24 cellular contexts compared by ENCODE assay signal in the genomic region with DNA sequence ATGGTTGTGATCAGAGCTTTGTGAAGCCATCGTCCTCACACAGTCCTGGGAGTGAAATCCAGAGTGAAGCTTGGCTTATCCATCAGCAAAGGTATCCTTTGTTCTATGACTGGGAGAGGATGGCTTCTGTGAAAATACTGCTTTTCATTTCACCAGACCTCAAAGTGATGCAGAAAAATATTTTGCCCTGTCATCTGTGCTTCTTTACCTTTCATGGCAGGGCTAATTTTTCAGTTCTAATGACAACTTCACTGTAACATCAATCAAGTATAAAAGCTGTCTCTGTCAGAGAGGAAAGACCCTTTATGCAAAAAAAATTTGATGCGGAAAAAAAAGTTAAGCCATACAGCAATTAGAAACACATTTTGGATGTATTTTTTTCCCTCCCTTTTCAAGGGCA.
"Had no signal": no experiment of that assay in that cellular context is flagged by ENCODE, and none has a peak within 500 bp of the region (broad histone marks: within the 10 kb centered on the region; RNA-seq: fewer than 3 reads in every experiment).

No MANE protein-coding gene starts in this region.

- H3K4me3 ChIP-seq: colonic mucosa, gastrocnemius medialis, left lung, prostate gland, right atrium auricular region, spleen, testis, tibial nerve, vagina had no signal

- H3K27me3 ChIP-seq: colonic mucosa, gastrocnemius medialis, left lung, neutrophil, right atrium auricular region, testis, tibial nerve, vagina had no signal

- H2AFZ ChIP-seq: parathyroid adenoma had no signal

- DNase-seq: colonic mucosa; effector CD8-positive, alpha-beta T cell; endodermal cell; foreskin fibroblast; gastrocnemius medialis; head of caudate nucleus; left cardiac atrium; left lung; naive thymus-derived CD8-positive, alpha-beta T cell; nephron progenitor cell; spleen; stimulated activated CD4-positive, alpha-beta T cell treated with anti-CD3 and anti-CD28 coated beads, Interleukin-4, amount 100 ng/mL, for 4 hours; stimulated activated naive CD8-positive, alpha-beta T cell treated with anti-CD3 and anti-CD28 coated beads, Interleukin-15, Interleukin-2, amounts not matched to agents 100 U/mL and 50 U/mL, for 24 hours; substantia nigra; testis had no signal

- ATAC-seq: esophagus mucosa; gastrocnemius medialis; left cardiac atrium; left lung; naive thymus-derived CD8-positive, alpha-beta T cell; sciatic nerve; stimulated activated memory B cell treated with anti-CD40 and anti-IgM and Interleukin-4, amounts not matched to agents 10 μg/mL and 1 μg/mL and 100 μg/mL, for 72 hours; stimulated activated naive CD8-positive, alpha-beta T cell treated with anti-CD3 and anti-CD28 coated beads, Interleukin-15, Interleukin-2, amounts not matched to agents 100 U/mL and 50 U/mL, for 24 hours had no signal

- H3K79me2 ChIP-seq: parathyroid adenoma had no signal

- H3K9me3 ChIP-seq: colonic mucosa, gastrocnemius medialis, left lung, neutrophil, prostate gland, right atrium auricular region, spleen, testis, tibial nerve, vagina had no signal

- H3K27ac ChIP-seq: colonic mucosa, gastrocnemius medialis, left lung, neutrophil, parathyroid adenoma, prostate gland, right atrium auricular region, spleen, testis, tibial nerve, vagina had no signal

- H3K9ac ChIP-seq: parathyroid adenoma had no signal

- H3K36me3 ChIP-seq: colonic mucosa, gastrocnemius medialis, left lung, neutrophil, prostate gland, right atrium auricular region, spleen, tibial nerve, vagina had no signal

- H3K4me1 ChIP-seq: colonic mucosa, gastrocnemius medialis, left lung, prostate gland, right atrium auricular region, spleen, testis, tibial nerve had no signal
